Comparison of ENCODE assay signal across 7 cellular contexts in genomic region chr16:204046-204445, GRCh38. TPM values are rescaled to one million over a fixed set of nuclear protein-coding genes. Genes with fewer than 3 reads are reported as not detected.
"Had no signal": no experiment of that assay in that cellular context is flagged by ENCODE, and none has a peak within 500 bp of the region (broad histone marks: within the 10 kb centered on the region; RNA-seq: fewer than 3 reads in every experiment).

No MANE protein-coding gene starts in this region.

RNA-seq across cellular contexts. Expression of gene HBQ1, which starts 23.8 kb away (rescaled TPM):
- total RNA-seq: GM23248, H4 had no signal
- polyA plus RNA-seq: GM23248 had no signal

RNA-seq across cellular contexts. Expression of gene HBA1, which starts 27.6 kb away (rescaled TPM):
- total RNA-seq: GM23248, GM23338, H4, H7, HFFc6 had no signal
- polyA plus RNA-seq: GM23248 had no signal

RNA-seq across cellular contexts. Expression of gene HBA2, which starts 31.4 kb away (rescaled TPM):
- total RNA-seq: GM23248, H1, H7, H9, HFFc6 had no signal
- polyA plus RNA-seq: GM23248 had no signal
